Comparison of ENCODE assay signal across 18 cellular contexts in genomic region chr13:33624740-33625139, GRCh38.
"Had no signal": no experiment of that assay in that cellular context is flagged by ENCODE, and none has a peak within 500 bp of the region (broad histone marks: within the 10 kb centered on the region; RNA-seq: fewer than 3 reads in every experiment).

No MANE protein-coding gene starts in this region.

- H3K9ac ChIP-seq: parathyroid adenoma had no signal

- H3K4me2 ChIP-seq: hepatocyte had no signal

- H3K27ac Mint-ChIP-seq: activated naive CD8-positive, alpha-beta T cell; naive thymus-derived CD4-positive, alpha-beta T cell; stimulated activated memory B cell treated with anti-CD40 and anti-IgM and Interleukin-4, amounts not matched to agents 10 μg/mL and 1 μg/mL and 100 μg/mL, for 72 hours had no signal

- H3K27me3 ChIP-seq: brain microvascular endothelial cell, hepatocyte, left lung, neutrophil, tibial nerve had no signal

- H3K36me3 ChIP-seq: brain microvascular endothelial cell, left lung, neutrophil, tibial nerve had no signal

- H3K36me3 Mint-ChIP-seq: naive thymus-derived CD4-positive, alpha-beta T cell; stimulated activated memory B cell treated with anti-CD40 and anti-IgM and Interleukin-4, amounts not matched to agents 10 μg/mL and 1 μg/mL and 100 μg/mL, for 72 hours had no signal

- H3K4me1 Mint-ChIP-seq: central memory CD8-positive, alpha-beta T cell; stimulated activated memory B cell treated with anti-CD40 and anti-IgM and Interleukin-4, amounts not matched to agents 10 μg/mL and 1 μg/mL and 100 μg/mL, for 72 hours had no signal

- DNase-seq: activated gamma-delta T cell treated with Interleukin-2 at 50 U/mL for 16 hours; activated T-cell treated with anti-CD3 and anti-CD28 coated beads, Interleukin-2, amount 50 U/mL, for 1 hour; brain microvascular endothelial cell; islet precursor cell; left lung; mammary epithelial cell; naive thymus-derived CD4-positive, alpha-beta T cell had no signal

- ATAC-seq: esophagus mucosa; left lung; naive thymus-derived CD4-positive, alpha-beta T cell; stimulated activated memory B cell treated with anti-CD40 and anti-IgM and Interleukin-4, amounts not matched to agents 10 μg/mL and 1 μg/mL and 100 μg/mL, for 72 hours had no signal

- H3K79me2 ChIP-seq: hepatocyte, parathyroid adenoma had no signal

- H3K4me3 ChIP-seq: coronary artery, hepatocyte, left lung, SK-N-MC, tibial nerve had no signal

- H3K9me3 Mint-ChIP-seq: central memory CD8-positive, alpha-beta T cell; stimulated activated memory B cell treated with anti-CD40 and anti-IgM and Interleukin-4, amounts not matched to agents 10 μg/mL and 1 μg/mL and 100 μg/mL, for 72 hours had no signal

- H3K4me3 Mint-ChIP-seq: activated naive CD8-positive, alpha-beta T cell; central memory CD8-positive, alpha-beta T cell; naive thymus-derived CD4-positive, alpha-beta T cell; stimulated activated memory B cell treated with anti-CD40 and anti-IgM and Interleukin-4, amounts not matched to agents 10 μg/mL and 1 μg/mL and 100 μg/mL, for 72 hours had no signal

- H3K9me3 ChIP-seq: left lung, neutrophil, tibial nerve had no signal

- H3K27ac ChIP-seq: brain microvascular endothelial cell, coronary artery, hepatocyte, left lung, neutrophil, parathyroid adenoma, SK-N-MC, tibial nerve, VCaP had no signal

- H3K4me1 ChIP-seq: left lung, parathyroid adenoma had no signal

- H3K27me3 Mint-ChIP-seq: activated naive CD8-positive, alpha-beta T cell; central memory CD8-positive, alpha-beta T cell; naive thymus-derived CD4-positive, alpha-beta T cell; stimulated activated memory B cell treated with anti-CD40 and anti-IgM and Interleukin-4, amounts not matched to agents 10 μg/mL and 1 μg/mL and 100 μg/mL, for 72 hours had no signal

- H2AFZ ChIP-seq: hepatocyte, parathyroid adenoma had no signal
